In genomic region chr1:42817976-42818375, GRCh38 we compare ENCODE assay signal across 1 cellular context.
TF ChIP-seq lines count a peak whose summit lies in the region.

No MANE protein-coding gene starts in this region.

TF ChIP-seq in GM12878, 131 proteins besides CTCF, POLR2A, EP300 and RAD21:
- TF ChIP-seq ELK1 (IDR thresholded peaks at IDR 0.05; ENCODE audit: low read depth, low read length), result no peak
- no peak for TF ChIP-seq MAX (IDR thresholded peaks at IDR 0.05; ENCODE audit: low read depth, low read length)
- TF ChIP-seq ZSCAN29 (IDR thresholded peaks at IDR 0.05), result no peak
- no peak for TF ChIP-seq HDAC6 (IDR thresholded peaks at IDR 0.05; ENCODE audit: unreplicated experiment)
- TF ChIP-seq SUZ12 (IDR thresholded peaks at IDR 0.05; ENCODE audit: unreplicated experiment), result no peak
- no peak for TF ChIP-seq ZNF217 (IDR thresholded peaks at IDR 0.05)
- TF ChIP-seq ZNF384 (IDR thresholded peaks at IDR 0.05; ENCODE audit: borderline replicate concordance, low read depth, low read length), result no peak
- no peak for TF ChIP-seq E2F8 (IDR thresholded peaks at IDR 0.05; ENCODE audit: low read depth, partially characterized antibody)
- no peak for TF ChIP-seq ESRRA (IDR thresholded peaks at IDR 0.05; ENCODE audit: low read length)
- TF ChIP-seq DPF2 (IDR thresholded peaks at IDR 0.05), result no peak
- TF ChIP-seq CHD4 (IDR thresholded peaks at IDR 0.05), result no peak
- TF ChIP-seq FOS (IDR thresholded peaks at IDR 0.05; ENCODE audit: borderline replicate concordance, extremely low read depth, insufficient read length), result no peak
- TF ChIP-seq PBX3 (IDR thresholded peaks at IDR 0.05; ENCODE audit: insufficient replicate concordance, low read depth, low read length), result no peak
- no peak for TF ChIP-seq JUNB (IDR thresholded peaks at IDR 0.05)
- TF ChIP-seq ZBTB4 (CRISPR knock-in tag; IDR thresholded peaks at IDR 0.05), result no peak
- TF ChIP-seq ZNF24 (IDR thresholded peaks at IDR 0.05), result no peak
- TF ChIP-seq KDM1A (IDR thresholded peaks at IDR 0.05; ENCODE audit: borderline replicate concordance), result no peak
- no peak for TF ChIP-seq BACH1 (IDR thresholded peaks at IDR 0.05; ENCODE audit: borderline replicate concordance)
- no peak for TF ChIP-seq ZZZ3 (IDR thresholded peaks at IDR 0.05; ENCODE audit: control insufficient read depth, insufficient read length, low read depth)
- TF ChIP-seq TCF12 (IDR thresholded peaks at IDR 0.05; ENCODE audit: low read depth, low read length), result no peak
